Comparison of ENCODE assay signal across 20 cellular contexts in the genomic region with DNA sequence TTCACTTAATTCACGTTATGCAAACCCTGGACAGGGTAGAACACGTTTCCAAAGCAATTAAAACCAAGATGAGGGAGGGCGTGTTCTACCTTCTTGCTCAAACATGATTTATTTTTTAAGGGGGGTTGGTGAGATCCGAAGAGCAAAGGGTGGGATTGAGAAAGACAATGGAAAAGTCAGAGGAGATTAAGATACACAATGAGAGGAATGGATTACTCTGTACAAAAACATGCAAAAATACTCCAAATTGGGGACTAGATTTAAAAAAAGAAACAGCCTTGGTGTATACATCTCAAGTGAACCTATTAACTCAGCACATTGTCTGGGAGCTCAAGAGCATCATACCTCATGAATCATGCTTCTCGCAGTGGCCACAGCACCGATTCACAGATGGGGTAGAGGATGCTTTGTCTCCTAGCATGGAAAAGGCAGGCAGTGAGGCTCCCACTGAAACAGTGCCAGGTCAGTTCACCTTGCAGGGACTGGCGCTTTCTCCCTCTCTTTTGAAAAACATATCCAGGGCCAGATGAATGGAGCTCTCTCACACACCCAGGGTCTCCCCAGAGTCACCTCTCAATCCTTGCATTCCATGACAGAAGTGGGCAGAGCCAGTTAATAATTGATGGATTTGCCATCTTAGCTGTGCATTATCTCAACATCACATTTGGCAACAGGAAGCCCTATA.
DNase-seq lines count a peak whose midpoint lies in the region; ATAC-seq and TF ChIP-seq lines count a peak whose summit lies in the region.
"Had no signal": no experiment of that assay in that cellular context is flagged by ENCODE, and none has a peak within 500 bp of the region (broad histone marks: within the 10 kb centered on the region; RNA-seq: fewer than 3 reads in every experiment).

No MANE protein-coding gene starts in this region.

- CTCF ChIA-PET in RWPE1 (lab: Yijun Ruan, JAX), result no interaction called here

- 46% methylated on average over 7 of the region's 7 CpGs for WGBS in suprapubic skin

- H3K36me3 Mint-ChIP-seq in HFFc6 (ENCODE audit: low read depth), result peaks cover 7% of the 10 kb centered on the region; the same call in 1 of the 2 replicates

- POLR2A ChIA-PET in RWPE1 (lab: Yijun Ruan, JAX; ENCODE audit: low non-redundant PET), result no interaction called here

- H3K9me3 ChIP-seq in suprapubic skin, result no peaks in the 10 kb centered on the region
- H3K9me3 ChIP-seq: adrenal gland, left lung, mucosa of descending colon, SJCRH30 had no signal

- H3K27ac Mint-ChIP-seq in HFFc6, result no peak overlapping the region
- H3K27ac Mint-ChIP-seq: B cell; stimulated activated naive CD8-positive, alpha-beta T cell treated with anti-CD3 and anti-CD28 coated beads, Interleukin-15, Interleukin-2, amounts not matched to agents 100 ng/mL and 50 ng/mL, for 24 hours; T-helper 1 cell treated with Interleukin-12 subunit alpha and Interleukin-12 subunit beta and Interleukin-4 antibody, amounts not matched to agents 30 μg/mL and 1 μg/mL, for 36 hours; type B pancreatic cell had no signal

- no peak for TF ChIP-seq EP300 in suprapubic skin (IDR thresholded peaks at IDR 0.05)

- H3K36me3 ChIP-seq in suprapubic skin, result no peaks in the 10 kb centered on the region
- H3K36me3 ChIP-seq: adrenal gland, left lung, SJCRH30 had no signal

- TF ChIP-seq POLR2A in suprapubic skin (IDR thresholded peaks at IDR 0.05), result no peak

- peak; percentile 51 for ATAC-seq in esophagus mucosa
- ATAC-seq: left lung, mucosa of descending colon had no signal

- no peak overlapping the region for H3K4me3 ChIP-seq in suprapubic skin
- H3K4me3 ChIP-seq: adrenal gland, left lung, mucosa of descending colon, SJCRH30, skin epidermis had no signal

- H3K4me1 Mint-ChIP-seq in HFFc6 (ENCODE audit: low read depth), result peaks cover 48% of the 10 kb centered on the region
- H3K4me1 Mint-ChIP-seq: B cell had no signal

- peak; percentile 21 for DNase-seq in HFFc6
- peak; percentile 22 for DNase-seq in RWPE1 (ENCODE audit: low spot score)
- peak; percentile 8 for DNase-seq in stromal cell of bone marrow (ENCODE audit: low read depth)
- DNase-seq in suprapubic skin (ENCODE audit: low spot score in 2 of 2), result no peak
- no peak for DNase-seq in GF-D8 (lab: John Stamatoyannopoulos, UW)
- no peak for DNase-seq in superior temporal gyrus (ENCODE audit: extremely low spot score)
- DNase-seq: adrenal gland; central memory CD4-positive, alpha-beta T cell; left lung; mucosa of descending colon; NCI-H1436; NCI-H748 treated with DMSO at 0.1 percent for 48 hours; OCI-M1; SJCRH30 had no signal

- H3K4me3 Mint-ChIP-seq in HFFc6, result no peak overlapping the region
- H3K4me3 Mint-ChIP-seq: B cell; stimulated activated naive CD8-positive, alpha-beta T cell treated with anti-CD3 and anti-CD28 coated beads, Interleukin-15, Interleukin-2, amounts not matched to agents 100 ng/mL and 50 ng/mL, for 24 hours; T-helper 1 cell treated with Interleukin-12 subunit alpha and Interleukin-12 subunit beta and Interleukin-4 antibody, amounts not matched to agents 30 μg/mL and 1 μg/mL, for 36 hours; type B pancreatic cell had no signal

- peaks cover 5% of the 10 kb centered on the region for H3K27me3 ChIP-seq in suprapubic skin
- H3K27me3 ChIP-seq: left lung, SJCRH30 had no signal

- H3K4me1 ChIP-seq in suprapubic skin, result peaks cover 16% of the 10 kb centered on the region
- H3K4me1 ChIP-seq: left lung had no signal

- TF ChIP-seq CTCF in HFFc6 (IDR thresholded peaks at IDR 0.05) (no peak), RWPE1 (conservative IDR thresholded peaks at IDR 0.05; ENCODE audit: low read depth) (no peak), suprapubic skin (IDR thresholded peaks at IDR 0.05) (no peak)

- H3K27ac ChIP-seq in RWPE1, result no peak overlapping the region
- no peak overlapping the region for H3K27ac ChIP-seq in suprapubic skin
- H3K27ac ChIP-seq: adrenal gland, left lung, SJCRH30 had no signal

- no peaks in the 10 kb centered on the region for H3K9me3 Mint-ChIP-seq in HFFc6
- H3K9me3 Mint-ChIP-seq: stimulated activated naive CD8-positive, alpha-beta T cell treated with anti-CD3 and anti-CD28 coated beads, Interleukin-15, Interleukin-2, amounts not matched to agents 100 ng/mL and 50 ng/mL, for 24 hours; type B pancreatic cell had no signal

- peaks cover 4% of the 10 kb centered on the region for H3K27me3 Mint-ChIP-seq in HFFc6 (ENCODE audit: insufficient read depth)
- H3K27me3 Mint-ChIP-seq: B cell, type B pancreatic cell had no signal

Comparison
In these comparisons a context has a peak if more than half of its experiments do, and no peak if none do; other contexts are left out.
1. DNase-seq: peak in HFFc6 (single experiment), RWPE1 (single experiment) and stromal cell of bone marrow (single experiment); none in suprapubic skin (0 of 2), GF-D8 (single experiment) and superior temporal gyrus (single experiment).